ENCODE assay signal across 28 cellular contexts in the genomic region with DNA sequence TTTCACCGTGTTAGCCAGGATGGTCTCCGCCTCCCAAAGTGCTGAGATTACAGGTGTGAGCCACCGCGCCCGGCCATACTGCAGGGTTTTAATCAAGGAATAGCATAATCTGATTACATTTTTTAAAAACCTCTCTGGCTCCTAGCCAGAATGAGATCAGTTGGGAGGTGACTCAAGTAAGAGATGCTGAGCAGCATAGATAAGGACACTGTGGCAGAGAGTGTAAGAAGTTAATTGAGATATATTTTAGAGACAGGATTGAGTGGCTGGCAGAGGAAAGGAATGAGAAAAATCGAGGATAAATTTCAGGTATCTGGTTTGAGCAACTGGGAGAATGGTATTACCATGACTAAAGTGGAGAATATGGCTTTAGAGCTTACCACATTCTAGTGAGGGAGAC.
"Had no signal": no experiment of that assay in that cellular context is flagged by ENCODE, and none has a peak within 500 bp of the region (broad histone marks: within the 10 kb centered on the region; RNA-seq: fewer than 3 reads in every experiment).

No MANE protein-coding gene starts in this region.

- H3K27ac ChIP-seq: breast epithelium, coronary artery, SK-N-MC, VCaP had no signal

- H3K4me3 Mint-ChIP-seq: activated CD4-positive, alpha-beta memory T cell treated with anti-CD3 and anti-CD28 coated beads, Interleukin-2, amount 10 ng/mL, durations not matched to agents 7 days and 5 days; activated CD4-positive, alpha-beta T cell treated with anti-CD3 and anti-CD28 coated beads for 36 hours; activated naive CD4-positive, alpha-beta T cell treated with anti-CD3 and anti-CD28 coated beads for 36 hours; activated naive CD8-positive, alpha-beta T cell treated with anti-CD3 and anti-CD28 coated beads for 36 hours; activated T-helper 17 cell treated with anti-CD3 and anti-CD28 coated beads, Interleukin-2, amount 50 U/mL, for 72 hours; T-cell had no signal

- H3K27me3 ChIP-seq: breast epithelium had no signal

- H3K4me3 ChIP-seq: breast epithelium, coronary artery, SK-N-MC had no signal

- ATAC-seq: activated CD4-positive, alpha-beta T cell treated with anti-CD3 and anti-CD28 coated beads for 36 hours; activated T-helper 17 cell treated with anti-CD3 and anti-CD28 coated beads, Interleukin-2, amount 50 U/mL, for 72 hours; Panc1; Right ventricle myocardium inferior; T-cell had no signal

- H3K4me1 ChIP-seq: breast epithelium had no signal

- DNase-seq: activated CD4-positive, alpha-beta memory T cell treated with anti-CD3 and anti-CD28 coated beads, Interleukin-2, amount 10 ng/mL, durations not matched to agents 7 days and 5 days; activated CD4-positive, alpha-beta T cell treated with anti-CD3 and anti-CD28 coated beads for 36 hours; activated CD4-positive, alpha-beta T cell treated with anti-CD3 and anti-CD28 coated beads, Interleukin-2, amount 50 U/mL, for 1 hour; activated gamma-delta T cell; activated naive CD4-positive, alpha-beta T cell treated with anti-CD3 and anti-CD28 coated beads for 36 hours; activated naive CD8-positive, alpha-beta T cell treated with anti-CD3 and anti-CD28 coated beads for 36 hours; activated T-cell treated with anti-CD3 and anti-CD28 coated beads for 4 hours; activated T-cell treated with anti-CD3 and anti-CD28 coated beads, Interleukin-2, amount 50 U/mL, for 48 hours; anterior cingulate cortex; caudate nucleus; Kasumi-1; NCI-H1048; NCI-H1417; NCI-H1930; NCI-H2171; NCI-H2227 treated with DMSO at 0.1 percent for 48 hours; NCI-H446 treated with DMSO at 0.1 percent for 48 hours; NCI-H524 treated with DMSO at 0.1 percent for 48 hours; NCI-H748 treated with DMSO at 0.1 percent for 48 hours; RPMI8226; T-cell had no signal

- H3K27me3 Mint-ChIP-seq: activated CD4-positive, alpha-beta memory T cell treated with anti-CD3 and anti-CD28 coated beads, Interleukin-2, amount 10 ng/mL, durations not matched to agents 7 days and 5 days; activated CD4-positive, alpha-beta T cell treated with anti-CD3 and anti-CD28 coated beads for 36 hours; activated naive CD8-positive, alpha-beta T cell treated with anti-CD3 and anti-CD28 coated beads for 36 hours; activated T-helper 17 cell treated with anti-CD3 and anti-CD28 coated beads, Interleukin-2, amount 50 U/mL, for 72 hours; T-cell had no signal

- H3K27ac Mint-ChIP-seq: activated CD4-positive, alpha-beta memory T cell treated with anti-CD3 and anti-CD28 coated beads, Interleukin-2, amount 10 ng/mL, durations not matched to agents 7 days and 5 days; activated CD4-positive, alpha-beta T cell treated with anti-CD3 and anti-CD28 coated beads for 36 hours; activated naive CD4-positive, alpha-beta T cell treated with anti-CD3 and anti-CD28 coated beads for 36 hours; activated naive CD8-positive, alpha-beta T cell treated with anti-CD3 and anti-CD28 coated beads for 36 hours; activated T-helper 17 cell treated with anti-CD3 and anti-CD28 coated beads, Interleukin-2, amount 50 U/mL, for 72 hours; T-cell had no signal

- H3K9me3 ChIP-seq: breast epithelium had no signal

- H3K9me3 Mint-ChIP-seq: activated CD4-positive, alpha-beta memory T cell treated with anti-CD3 and anti-CD28 coated beads, Interleukin-2, amount 10 ng/mL, durations not matched to agents 7 days and 5 days; activated naive CD4-positive, alpha-beta T cell treated with anti-CD3 and anti-CD28 coated beads for 36 hours; activated naive CD8-positive, alpha-beta T cell treated with anti-CD3 and anti-CD28 coated beads for 36 hours; activated T-helper 17 cell treated with anti-CD3 and anti-CD28 coated beads, Interleukin-2, amount 50 U/mL, for 72 hours; T-cell had no signal

- H3K4me1 Mint-ChIP-seq: activated CD4-positive, alpha-beta T cell treated with anti-CD3 and anti-CD28 coated beads for 36 hours; activated naive CD8-positive, alpha-beta T cell treated with anti-CD3 and anti-CD28 coated beads for 36 hours had no signal

- H3K36me3 ChIP-seq: breast epithelium had no signal
